ENCODE assay signal across 1 cellular context in the genomic region with DNA sequence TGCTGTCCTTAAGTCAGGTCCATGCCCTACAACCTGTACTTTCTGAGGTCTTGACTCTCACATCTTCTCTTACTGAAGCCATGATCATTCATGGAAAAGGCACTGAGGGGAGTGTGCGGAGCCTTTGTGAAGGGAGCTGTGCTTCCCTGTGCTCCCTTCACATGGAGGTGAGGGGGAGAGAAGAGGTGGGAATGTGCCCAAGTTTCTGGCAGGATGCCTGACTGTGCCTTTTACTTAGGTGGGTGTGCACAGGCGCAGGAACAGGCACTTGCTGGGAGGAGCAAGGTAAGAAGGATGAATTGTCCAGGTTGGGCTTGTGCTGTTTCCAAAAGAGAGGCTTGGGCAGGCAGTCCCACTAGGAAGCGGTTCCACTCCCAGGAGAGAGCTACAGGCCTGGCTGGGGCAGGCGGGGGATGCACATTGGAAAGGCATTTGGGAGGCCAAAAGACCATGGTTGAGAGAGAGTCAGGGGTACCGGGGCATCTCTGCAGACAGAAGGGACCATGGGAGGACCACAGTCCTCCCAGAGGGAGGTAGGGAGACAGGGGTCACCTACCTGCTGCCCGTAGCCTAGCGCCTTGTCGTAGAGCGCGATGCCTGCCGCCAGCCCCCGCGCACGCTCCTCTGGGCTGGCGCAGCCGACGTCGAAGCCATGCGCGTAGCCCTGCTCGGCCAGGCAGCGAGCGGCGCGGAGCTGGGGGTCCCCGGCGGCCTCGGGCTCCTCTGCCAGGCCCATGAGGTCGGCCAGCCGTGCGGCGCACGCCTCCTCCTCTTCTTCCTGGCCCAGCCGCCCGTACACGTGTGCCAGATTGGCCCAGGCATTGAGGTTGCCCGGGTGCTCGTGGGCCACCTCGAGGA.
TF ChIP-seq lines count a peak whose summit lies in the region.

No MANE protein-coding gene starts in this region.

TF ChIP-seq in SK-N-SH, 30 proteins besides CTCF, POLR2A, EP300 and RAD21:
- no peak for TF ChIP-seq SMC3 (IDR thresholded peaks at IDR 0.05; ENCODE audit: low read depth, low read length)
- TF ChIP-seq NFIC (IDR thresholded peaks at IDR 0.05; ENCODE audit: borderline replicate concordance) = no peak
- TF ChIP-seq RXRA (IDR thresholded peaks at IDR 0.05; ENCODE audit: borderline replicate concordance, low read depth) = no peak
- TF ChIP-seq, protein P1, sequence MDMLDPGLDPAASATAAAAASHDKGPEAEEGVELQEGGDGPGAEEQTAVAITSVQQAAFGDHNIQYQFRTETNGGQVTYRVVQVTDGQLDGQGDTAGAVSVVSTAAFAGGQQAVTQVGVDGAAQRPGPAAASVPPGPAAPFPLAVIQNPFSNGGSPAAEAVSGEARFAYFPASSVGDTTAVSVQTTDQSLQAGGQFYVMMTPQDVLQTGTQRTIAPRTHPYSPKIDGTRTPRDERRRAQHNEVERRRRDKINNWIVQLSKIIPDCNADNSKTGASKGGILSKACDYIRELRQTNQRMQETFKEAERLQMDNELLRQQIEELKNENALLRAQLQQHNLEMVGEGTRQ (IDR thresholded peaks at IDR 0.05; ENCODE audit: borderline replicate concordance, low read depth, low read length) = no peak
- no peak for TF ChIP-seq FOXM1 (IDR thresholded peaks at IDR 0.05; ENCODE audit: low read depth)
- TF ChIP-seq NRF1 (IDR thresholded peaks at IDR 0.05; ENCODE audit: low read depth, low read length) = no peak
- TF ChIP-seq RCOR1 (IDR thresholded peaks at IDR 0.05; ENCODE audit: low read length) = no peak
- TF ChIP-seq POLR2AphosphoS5 (IDR thresholded peaks at IDR 0.05; ENCODE audit: low read depth, low read length) = no peak
- TF ChIP-seq, protein P2, sequence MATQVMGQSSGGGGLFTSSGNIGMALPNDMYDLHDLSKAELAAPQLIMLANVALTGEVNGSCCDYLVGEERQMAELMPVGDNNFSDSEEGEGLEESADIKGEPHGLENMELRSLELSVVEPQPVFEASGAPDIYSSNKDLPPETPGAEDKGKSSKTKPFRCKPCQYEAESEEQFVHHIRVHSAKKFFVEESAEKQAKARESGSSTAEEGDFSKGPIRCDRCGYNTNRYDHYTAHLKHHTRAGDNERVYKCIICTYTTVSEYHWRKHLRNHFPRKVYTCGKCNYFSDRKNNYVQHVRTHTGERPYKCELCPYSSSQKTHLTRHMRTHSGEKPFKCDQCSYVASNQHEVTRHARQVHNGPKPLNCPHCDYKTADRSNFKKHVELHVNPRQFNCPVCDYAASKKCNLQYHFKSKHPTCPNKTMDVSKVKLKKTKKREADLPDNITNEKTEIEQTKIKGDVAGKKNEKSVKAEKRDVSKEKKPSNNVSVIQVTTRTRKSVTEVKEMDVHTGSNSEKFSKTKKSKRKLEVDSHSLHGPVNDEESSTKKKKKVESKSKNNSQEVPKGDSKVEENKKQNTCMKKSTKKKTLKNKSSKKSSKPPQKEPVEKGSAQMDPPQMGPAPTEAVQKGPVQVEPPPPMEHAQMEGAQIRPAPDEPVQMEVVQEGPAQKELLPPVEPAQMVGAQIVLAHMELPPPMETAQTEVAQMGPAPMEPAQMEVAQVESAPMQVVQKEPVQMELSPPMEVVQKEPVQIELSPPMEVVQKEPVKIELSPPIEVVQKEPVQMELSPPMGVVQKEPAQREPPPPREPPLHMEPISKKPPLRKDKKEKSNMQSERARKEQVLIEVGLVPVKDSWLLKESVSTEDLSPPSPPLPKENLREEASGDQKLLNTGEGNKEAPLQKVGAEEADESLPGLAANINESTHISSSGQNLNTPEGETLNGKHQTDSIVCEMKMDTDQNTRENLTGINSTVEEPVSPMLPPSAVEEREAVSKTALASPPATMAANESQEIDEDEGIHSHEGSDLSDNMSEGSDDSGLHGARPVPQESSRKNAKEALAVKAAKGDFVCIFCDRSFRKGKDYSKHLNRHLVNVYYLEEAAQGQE (IDR thresholded peaks at IDR 0.05; ENCODE audit: low read depth, low read length) = no peak
- no peak for TF ChIP-seq JUND (IDR thresholded peaks at IDR 0.05)
- no peak for TF ChIP-seq TAF1 (IDR thresholded peaks at IDR 0.05; ENCODE audit: borderline replicate concordance, low read depth, low read length)
- no peak for TF ChIP-seq RFX5 (IDR thresholded peaks at IDR 0.05; ENCODE audit: low read length)
- TF ChIP-seq, protein P3, sequence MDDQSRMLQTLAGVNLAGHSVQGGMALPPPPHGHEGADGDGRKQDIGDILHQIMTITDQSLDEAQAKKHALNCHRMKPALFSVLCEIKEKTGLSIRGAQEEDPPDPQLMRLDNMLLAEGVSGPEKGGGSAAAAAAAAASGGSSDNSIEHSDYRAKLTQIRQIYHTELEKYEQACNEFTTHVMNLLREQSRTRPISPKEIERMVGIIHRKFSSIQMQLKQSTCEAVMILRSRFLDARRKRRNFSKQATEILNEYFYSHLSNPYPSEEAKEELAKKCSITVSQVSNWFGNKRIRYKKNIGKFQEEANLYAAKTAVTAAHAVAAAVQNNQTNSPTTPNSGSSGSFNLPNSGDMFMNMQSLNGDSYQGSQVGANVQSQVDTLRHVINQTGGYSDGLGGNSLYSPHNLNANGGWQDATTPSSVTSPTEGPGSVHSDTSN (IDR thresholded peaks at IDR 0.05) = no peak
- TF ChIP-seq FOXJ3 (CRISPR knock-in tag; IDR thresholded peaks at IDR 0.05) = no peak
TF ChIP-seq in SK-N-SH: peak in this region for 0.
